In genomic region chr4:177413092-177413491, GRCh38 we compare ENCODE assay signal across 27 cellular contexts.
"Had no signal": no experiment of that assay in that cellular context is flagged by ENCODE, and none has a peak within 500 bp of the region (broad histone marks: within the 10 kb centered on the region; RNA-seq: fewer than 3 reads in every experiment).

No MANE protein-coding gene starts in this region.

- H3K4me1 Mint-ChIP-seq: endodermal cell, mesothelial cell of epicardium had no signal

- H3K4me3 Mint-ChIP-seq: endodermal cell, mesothelial cell of epicardium had no signal

- H3K9me3 Mint-ChIP-seq: endodermal cell had no signal

- H3K4me3 ChIP-seq: coronary artery, dorsolateral prefrontal cortex, esophagus squamous epithelium, gastrocnemius medialis, heart right ventricle, left ventricle myocardium inferior, lower lobe of right lung, mucosa of descending colon had no signal

- H3K4me1 ChIP-seq: gastrocnemius medialis, heart right ventricle, left ventricle myocardium inferior, lower lobe of right lung had no signal

- H3K36me3 ChIP-seq: esophagus squamous epithelium, gastrocnemius medialis, heart right ventricle, left ventricle myocardium inferior, lower lobe of right lung had no signal

- H3K27ac ChIP-seq: coronary artery, dorsolateral prefrontal cortex, epithelial cell of prostate, esophagus squamous epithelium, gastrocnemius medialis, heart right ventricle, left ventricle myocardium inferior, lower lobe of right lung had no signal

- H3K27me3 ChIP-seq: dorsolateral prefrontal cortex, esophagus squamous epithelium, gastrocnemius medialis, heart right ventricle had no signal

- ATAC-seq: esophagus mucosa, gastrocnemius medialis, heart right ventricle, left cardiac atrium, lower lobe of right lung, mucosa of descending colon had no signal

- H3K9me3 ChIP-seq: esophagus squamous epithelium, gastrocnemius medialis, lower lobe of right lung, mucosa of descending colon had no signal

- FAIRE-seq: colon, endometrium, islet of Langerhans, keratinocyte had no signal

- H3K27ac Mint-ChIP-seq: endodermal cell, mesothelial cell of epicardium had no signal

- DNase-seq: dermis blood vessel endothelial cell; dorsolateral prefrontal cortex; effector CD4-positive, alpha-beta T cell; effector memory CD4-positive, alpha-beta T cell; endodermal cell; erythroblast; esophagus squamous epithelium; foreskin fibroblast; foreskin melanocyte; gastrocnemius medialis; glutamatergic neuron; head of caudate nucleus; heart right ventricle; hippocampal formation; left cardiac atrium; left ventricle myocardium inferior; lower lobe of right lung; mesenchymal stem cell; mucosa of descending colon had no signal
